In the genomic region with DNA sequence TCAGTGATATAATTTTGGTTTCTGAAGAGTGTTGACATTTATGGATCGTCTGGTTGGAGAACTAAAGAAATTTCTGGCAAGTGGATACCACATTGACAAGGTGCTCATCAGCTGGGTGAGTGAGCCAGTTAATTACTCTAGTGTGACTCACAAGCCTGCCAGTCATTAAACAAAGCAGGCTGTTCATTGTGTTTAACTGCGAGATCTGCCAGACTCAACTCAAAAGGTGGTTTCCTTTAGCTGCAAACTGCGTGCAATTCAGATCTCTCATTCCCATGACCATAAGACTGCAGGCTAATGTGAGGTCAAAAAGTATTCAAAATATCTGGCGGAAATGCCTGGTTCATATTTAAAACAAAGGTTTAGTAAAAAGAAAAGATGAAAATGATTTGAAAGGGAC, we compare ENCODE assay signal across 12 cellular contexts. TPM values are rescaled to one million over a fixed set of nuclear protein-coding genes. Genes with fewer than 3 reads are reported as not detected.
DNase-seq lines count a peak whose midpoint lies in the region; ATAC-seq and TF ChIP-seq lines count a peak whose summit lies in the region.
"Had no signal": no experiment of that assay in that cellular context is flagged by ENCODE, and none has a peak within 500 bp of the region (broad histone marks: within the 10 kb centered on the region; RNA-seq: fewer than 3 reads in every experiment).

No MANE protein-coding gene starts in this region.

- H3K27ac ChIP-seq in gastrocnemius medialis, result no peak overlapping the region
- H3K27ac ChIP-seq: 22Rv1, thoracic aorta had no signal

- peak; percentile 16 for DNase-seq in DMS 273 (lab: John Stamatoyannopoulos, UW; ENCODE audit: unreplicated experiment)
- no peak for DNase-seq in DMS 273 treated with DMSO at 0.1 percent for 48 hours (lab: John Stamatoyannopoulos, UW)
- peak; percentile 59 for DNase-seq in adipocyte (ENCODE audit: low read depth)
- peak; percentile 23 to 75 for DNase-seq in lung microvascular endothelial cell (ENCODE audit: low read depth in 2 of 2)
- no peak for DNase-seq in BE2C
- DNase-seq in gastrocnemius medialis, result no peak
- DNase-seq in naive thymus-derived CD8-positive, alpha-beta T cell, result no peak
- DNase-seq: stimulated activated CD4-positive, alpha-beta T cell treated with anti-CD3 and anti-CD28 coated beads, Interleukin-15, amount 100 ng/mL, for 24 hours; SW 1271 had no signal

- H3K4me1 ChIP-seq in adipocyte (ENCODE audit: control insufficient read depth, insufficient read depth, low read length) (no peaks in the 10 kb centered on the region), BE2C (no peaks in the 10 kb centered on the region), gastrocnemius medialis (no peaks in the 10 kb centered on the region)

- H3K27me3 ChIP-seq in adipocyte (replicated peaks; ENCODE audit: control insufficient read depth, insufficient read depth, low read length) (no peaks in the 10 kb centered on the region), BE2C (peaks cover 4% of the 10 kb centered on the region; the same call in 1 of the 2 replicates), gastrocnemius medialis (no peaks in the 10 kb centered on the region)

- ATAC-seq in HG02759 (IDR thresholded peaks at IDR 0.05; ENCODE audit: unreplicated experiment) (peak; percentile 83), gastrocnemius medialis (no peak)
- ATAC-seq in naive thymus-derived CD8-positive, alpha-beta T cell, result no peak

- intact Hi-C loops in gastrocnemius medialis (cut with DNase I; ENCODE audit: low total_unique reads), result no loop called here

- H3K4me3 ChIP-seq in adipocyte (ENCODE audit: low read length) (no peak overlapping the region), BE2C (ENCODE audit: low read depth, low read length) (no peak overlapping the region), gastrocnemius medialis (no peak overlapping the region)
- H3K4me3 ChIP-seq: thoracic aorta had no signal

- no peak overlapping the region for H3K4me3 Mint-ChIP-seq in naive thymus-derived CD8-positive, alpha-beta T cell

- POLR2A ChIA-PET in naive thymus-derived CD8-positive, alpha-beta T cell (lab: Charles Lee), result no interaction called here

- no peaks in the 10 kb centered on the region for H3K4me1 Mint-ChIP-seq in naive thymus-derived CD8-positive, alpha-beta T cell

- peaks cover 5 to 23% (median 9%) of the 10 kb centered on the region in 5 donors for H3K27me3 Mint-ChIP-seq in naive thymus-derived CD8-positive, alpha-beta T cell

- no peak overlapping the region for H3K27ac Mint-ChIP-seq in naive thymus-derived CD8-positive, alpha-beta T cell

- H3K36me3 ChIP-seq in adipocyte (ENCODE audit: control insufficient read depth, insufficient read depth, low read length, severe bottlenecking), result no peaks in the 10 kb centered on the region
- no peaks in the 10 kb centered on the region for H3K36me3 ChIP-seq in BE2C
- no peaks in the 10 kb centered on the region for H3K36me3 ChIP-seq in gastrocnemius medialis
- H3K36me3 ChIP-seq: thoracic aorta had no signal

- no peaks in the 10 kb centered on the region for H3K9me3 ChIP-seq in adipocyte (ENCODE audit: control insufficient read depth, low read length)
- H3K9me3 ChIP-seq in BE2C, result no peaks in the 10 kb centered on the region
- H3K9me3 ChIP-seq in gastrocnemius medialis, result no peaks in the 10 kb centered on the region
- H3K9me3 ChIP-seq: thoracic aorta had no signal

- in situ Hi-C loops in gastrocnemius medialis (cut with MboI; ENCODE audit: low sequenced_read_pairs in 4 of 4), result loop anchor here (5.0 kb wide), 2 partner anchors 254 to 259 kb away; no protein-coding TSS in a partner anchor

- no peaks in the 10 kb centered on the region for H3K36me3 Mint-ChIP-seq in naive thymus-derived CD8-positive, alpha-beta T cell

- TF ChIP-seq CTCF in BE2C (IDR thresholded peaks at IDR 0.05; ENCODE audit: low read depth, low read length) (no peak), gastrocnemius medialis (IDR thresholded peaks at IDR 0.05 in 4 of 5, conservative IDR thresholded peaks at IDR 0.05 in 1 of 5) (no peak)

- H3K9ac ChIP-seq in adipocyte (ENCODE audit: low read length), result no peak overlapping the region

- no peaks in the 10 kb centered on the region for H3K9me3 Mint-ChIP-seq in naive thymus-derived CD8-positive, alpha-beta T cell

- TF ChIP-seq POLR2A in gastrocnemius medialis (IDR thresholded peaks at IDR 0.05), result no peak

RNA-seq across cellular contexts. Expression of a gene that starts 32.5 kb away (rescaled TPM):
- total RNA-seq in lung microvascular endothelial cell (under 0.01 TPM in 1 of 2 replicates, not detected in the other), gastrocnemius medialis (under 1 TPM in 2 of 4 donors, not detected in 2; 0.10 to 0.20 TPM)
- not detected for polyA plus RNA-seq in BE2C (2012; ENCODE audit: insufficient read depth, insufficient read length, low read depth)
- total RNA-seq in naive thymus-derived CD8-positive, alpha-beta T cell, result not detected
- not detected for polyA plus RNA-seq in naive thymus-derived CD8-positive, alpha-beta T cell

Comparison
In these comparisons a context has a peak if more than half of its experiments do, and no peak if none do; other contexts are left out.
1. DNase-seq: peak in DMS 273 (single experiment), adipocyte (single experiment) and lung microvascular endothelial cell (2 of 2); none in DMS 273 treated with DMSO at 0.1 percent for 48 hours (single experiment), BE2C (single experiment), gastrocnemius medialis (0 of 2) and naive thymus-derived CD8-positive, alpha-beta T cell (0 of 10).